ENCODE assay signal across 17 cellular contexts in the genomic region with DNA sequence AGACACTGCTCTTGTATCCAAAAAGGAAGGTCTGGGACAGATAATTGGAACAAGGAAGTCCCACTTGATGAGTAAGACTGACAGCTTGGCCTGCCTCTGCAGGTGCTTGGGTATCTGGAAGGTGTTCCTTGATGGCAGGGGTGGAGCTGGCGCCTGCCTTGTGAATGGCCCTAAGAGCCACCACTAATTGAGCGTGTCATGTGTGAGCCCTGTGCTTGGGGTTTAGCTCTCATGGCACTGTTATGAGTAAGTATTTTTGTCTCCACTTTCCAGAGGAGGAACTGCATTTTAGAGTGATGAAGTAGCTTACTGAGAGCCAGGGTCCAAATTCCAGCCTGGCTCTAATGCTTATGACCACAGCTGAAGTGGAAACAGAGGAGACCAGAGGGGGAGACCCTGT.
"Had no signal": no experiment of that assay in that cellular context is flagged by ENCODE, and none has a peak within 500 bp of the region (broad histone marks: within the 10 kb centered on the region; RNA-seq: fewer than 3 reads in every experiment).

No MANE protein-coding gene starts in this region.

- H3K4me3 ChIP-seq: gastrocnemius medialis, heart left ventricle, left ventricle myocardium inferior, tibial nerve, uterus had no signal

- H3K27me3 ChIP-seq: heart left ventricle, tibial nerve, uterus had no signal

- ATAC-seq: activated CD8-positive, alpha-beta memory T cell treated with anti-CD3 and anti-CD28 coated beads, Interleukin-2, amount 10 ng/mL, durations not matched to agents 7 days and 5 days; activated T-helper 17 cell treated with anti-CD3 and anti-CD28 coated beads, Interleukin-2, amount 50 U/mL, for 72 hours; gastrocnemius medialis; heart left ventricle had no signal

- H3K4me1 ChIP-seq: gastrocnemius medialis, heart left ventricle, tibial nerve, uterus had no signal

- DNase-seq: activated CD4-positive, alpha-beta memory T cell treated with anti-CD3 and anti-CD28 coated beads, Interleukin-2, amount 10 ng/mL, durations not matched to agents 7 days and 5 days; activated CD4-positive, alpha-beta T cell treated with anti-CD3 and anti-CD28 coated beads for 48 hours; activated CD4-positive, CD25-positive, alpha-beta regulatory T cell; activated CD8-positive, alpha-beta memory T cell treated with anti-CD3 and anti-CD28 coated beads, Interleukin-2, amount 10 ng/mL, durations not matched to agents 7 days and 5 days; activated naive CD4-positive, alpha-beta T cell; activated naive CD8-positive, alpha-beta T cell treated with anti-CD3 and anti-CD28 coated beads for 36 hours; activated T-cell treated with anti-CD3 and anti-CD28 coated beads, Interleukin-2, amount 50 U/mL, for 1 hour; amniotic stem cell; central memory CD4-positive, alpha-beta T cell; gastrocnemius medialis; left ventricle myocardium inferior; nephron progenitor cell; occipital lobe; uterus had no signal

- H3K36me3 ChIP-seq: gastrocnemius medialis, heart left ventricle, left ventricle myocardium inferior, tibial nerve, uterus had no signal

- H3K27ac ChIP-seq: gastrocnemius medialis, heart left ventricle, left ventricle myocardium inferior, tibial nerve, uterus had no signal

- H3K9me3 ChIP-seq: gastrocnemius medialis, heart left ventricle, left ventricle myocardium inferior, tibial nerve, uterus had no signal
